Comparison of ENCODE assay signal across 19 cellular contexts in the genomic region with DNA sequence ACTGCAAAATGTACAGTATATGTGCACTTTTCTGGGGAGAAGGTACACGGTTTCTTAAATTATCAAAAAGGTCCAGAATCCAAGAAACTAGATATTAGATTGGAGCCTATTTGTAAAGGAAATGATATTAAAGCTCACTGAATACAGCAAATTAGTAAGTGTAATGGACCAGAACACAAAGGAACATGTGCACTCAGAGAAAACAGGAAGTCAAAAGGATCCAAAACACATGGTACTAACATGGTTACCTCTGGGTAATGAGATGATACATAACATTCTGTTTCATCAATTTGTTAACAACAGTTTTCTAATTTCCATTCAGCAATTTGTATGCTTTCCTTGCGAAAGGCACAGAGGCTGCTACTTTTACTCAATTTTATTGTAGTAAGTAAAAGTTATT.
"Had no signal": no experiment of that assay in that cellular context is flagged by ENCODE, and none has a peak within 500 bp of the region (broad histone marks: within the 10 kb centered on the region; RNA-seq: fewer than 3 reads in every experiment).

No MANE protein-coding gene starts in this region.

- H3K27ac ChIP-seq: HL-60, SJSA1, SK-N-MC had no signal

- H3K4me1 ChIP-seq: SJSA1 had no signal

- H3K4me3 ChIP-seq: SJSA1, SK-N-MC had no signal

- H3K27me3 ChIP-seq: SJSA1 had no signal

- DNase-seq: KBM-7, NCI-H1092 treated with DMSO at 0.1 percent for 48 hours, NCI-H1436, NCI-H187, NCI-H2029, NCI-H2081 treated with DMSO at 0.1 percent for 48 hours, NCI-H2171, NCI-H226, NCI-H446, NCI-H510A, NCI-H524 treated with DMSO at 0.1 percent for 48 hours, NCI-H69, NCI-H774, Right ventricle myocardium superior, RPMI8226, SIG-M5 had no signal
